ENCODE assay signal across 8 cellular contexts in the genomic region with DNA sequence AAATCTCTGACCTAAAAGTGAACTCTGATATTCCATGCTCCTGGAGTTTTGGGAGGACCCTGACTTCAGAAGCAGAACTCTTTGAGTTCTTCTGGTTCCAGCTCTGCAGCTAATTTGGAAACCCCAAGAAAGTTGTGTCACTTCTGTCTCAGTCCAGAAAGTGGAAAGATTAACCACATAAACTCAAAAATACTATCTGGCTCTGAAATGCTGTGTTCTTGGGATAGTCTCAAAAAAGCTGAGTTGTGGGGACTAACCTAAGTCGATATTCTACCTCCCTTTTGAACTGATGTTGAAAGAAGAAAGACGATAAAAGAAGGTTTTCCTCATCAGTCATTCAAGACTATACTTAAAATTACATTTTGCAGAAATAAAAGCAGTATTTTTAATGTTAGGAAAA. TPM values are rescaled to one million over a fixed set of nuclear protein-coding genes. Genes with fewer than 3 reads are reported as not detected.
DNase-seq lines count a peak whose midpoint lies in the region; ATAC-seq and TF ChIP-seq lines count a peak whose summit lies in the region.

No MANE protein-coding gene starts in this region.

- intact Hi-C loops in left ventricle myocardium superior (cut with micrococcal nuclease), result no loop called here
- intact Hi-C loops in ascending aorta (cut with DNase I), result loop anchor here (1.0 to 5.0 kb wide), 3 partner anchors 14 to 42 kb away; no protein-coding TSS in a partner anchor

- 35 to 38% methylated on average over 2 of the region's 2 CpGs for WGBS in tibial nerve, 2 donors

- no peak for TF ChIP-seq EP300 in tibial nerve (IDR thresholded peaks at IDR 0.05)

- no peak for DNase-seq in cardiac muscle cell (ENCODE audit: low read depth in 1 of 2, low spot score in 1 of 2)
- no peak for DNase-seq in left ventricle myocardium superior
- no peak for DNase-seq in ascending aorta (ENCODE audit: low spot score in 2 of 2)
- DNase-seq in tibial nerve (ENCODE audit: low spot score in 2 of 2), result no peak
- DNase-seq in NCI-H526 (lab: John Stamatoyannopoulos, UW), result no peak

- H3K27ac ChIP-seq in cardiac muscle cell (peak overlapping the region; percentile 94), ascending aorta (peak overlapping the region; percentile 85 to 91), muscle layer of colon (ENCODE audit: low read depth, low read length) (peak overlapping the region; percentile 78), tibial nerve (peak overlapping the region; percentile 84 to 98 (median 91))

- TF ChIP-seq CTCF in cardiac muscle cell (IDR thresholded peaks at IDR 0.05; ENCODE audit: low read depth, low read length) (no peak), ascending aorta (IDR thresholded peaks at IDR 0.05) (no peak), tibial nerve (IDR thresholded peaks at IDR 0.05) (no peak)

- H3K27me3 ChIP-seq in cardiac muscle cell (no peaks in the 10 kb centered on the region), ascending aorta (no peaks in the 10 kb centered on the region), muscle layer of colon (ENCODE audit: control insufficient read depth in 1 of 2, insufficient read depth in 2 of 2, low read length in 2 of 2) (no peaks in the 10 kb centered on the region), tibial nerve (no peaks in the 10 kb centered on the region)

- H3K4me1 ChIP-seq in cardiac muscle cell (ENCODE audit: low read depth), result peaks cover 18% of the 10 kb centered on the region
- peaks cover 13 to 38% of the 10 kb centered on the region in 2 donors for H3K4me1 ChIP-seq in ascending aorta
- peaks cover 98% of the 10 kb centered on the region for H3K4me1 ChIP-seq in muscle layer of colon (ENCODE audit: insufficient read depth, low read length)
- H3K4me1 ChIP-seq in tibial nerve, result peaks cover 6 to 97% (median 69%) of the 10 kb centered on the region in 4 donors

- peak overlapping the region; percentile 78 for H3K9ac ChIP-seq in muscle layer of colon (ENCODE audit: low read length)

- ATAC-seq in left ventricle myocardium superior (no peak), HG03571 (IDR thresholded peaks at IDR 0.05; ENCODE audit: unreplicated experiment) (no peak), GM21381 (IDR thresholded peaks at IDR 0.05; ENCODE audit: unreplicated experiment) (no peak)

- H3K4me3 ChIP-seq in cardiac muscle cell (no peak overlapping the region), ascending aorta (peak overlapping the region in 1 of 2 donors; percentile 25), muscle layer of colon (ENCODE audit: low read depth in 1 of 2, low read length in 2 of 2) (peak overlapping the region in 1 of 2 donors; percentile 50), tibial nerve (peak overlapping the region in 2 of 4 donors; percentile 35 to 52)

- H3K36me3 ChIP-seq in cardiac muscle cell, result no peaks in the 10 kb centered on the region
- no peaks in the 10 kb centered on the region for H3K36me3 ChIP-seq in ascending aorta
- peaks cover 5% of the 10 kb centered on the region for H3K36me3 ChIP-seq in muscle layer of colon (ENCODE audit: insufficient read depth, low read length)
- no peaks in the 10 kb centered on the region for H3K36me3 ChIP-seq in tibial nerve

- H3K9me3 ChIP-seq in cardiac muscle cell (ENCODE audit: low read depth) (no peaks in the 10 kb centered on the region), ascending aorta (no peaks in the 10 kb centered on the region), muscle layer of colon (ENCODE audit: low read length) (no peaks in the 10 kb centered on the region), tibial nerve (no peaks in the 10 kb centered on the region)

- no peak for TF ChIP-seq POLR2A in tibial nerve (IDR thresholded peaks at IDR 0.05)

RNA-seq across cellular contexts. Expression of a gene that starts 59.8 kb away (rescaled TPM):
- total RNA-seq in cardiac muscle cell (4.5 and 12.0 TPM in 2 replicates), left ventricle myocardium superior (19.5 TPM), ascending aorta (27.5 TPM), tibial nerve (10 to 100 TPM; 49.2 to 82.0 (median 52.7) TPM)
- polyA plus RNA-seq in cardiac muscle cell, result 3.8 and 7.2 TPM in 2 replicates
